ENCODE assay signal across 14 cellular contexts in the genomic region with DNA sequence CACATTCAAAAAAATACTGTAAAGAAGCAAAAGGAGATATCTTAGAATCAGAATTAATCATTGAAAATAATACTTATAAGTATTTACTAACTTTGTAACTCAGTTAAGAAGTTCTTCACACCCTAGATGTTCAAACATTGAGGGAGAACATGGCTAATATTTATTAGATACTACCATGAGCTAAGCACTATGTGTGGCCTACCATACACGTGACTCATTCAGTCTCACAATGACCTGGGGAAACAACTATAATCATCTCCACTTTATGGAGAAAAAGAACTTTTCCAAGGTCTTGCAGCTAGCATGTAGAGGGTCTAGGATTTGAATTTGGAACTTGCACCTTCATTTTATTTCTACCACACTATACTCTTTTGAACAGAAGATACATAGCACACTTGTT.
DNase-seq lines count a peak whose midpoint lies in the region; ATAC-seq and TF ChIP-seq lines count a peak whose summit lies in the region.
"Had no signal": no experiment of that assay in that cellular context is flagged by ENCODE, and none has a peak within 500 bp of the region (broad histone marks: within the 10 kb centered on the region; RNA-seq: fewer than 3 reads in every experiment).

No MANE protein-coding gene starts in this region.

- H3K4ac ChIP-seq in mesenchymal stem cell (ENCODE audit: low read depth in 1 of 2, low read length in 2 of 2) = no peak overlapping the region

- TF ChIP-seq CTCF in AG10803 (conservative IDR thresholded peaks at IDR 0.05; ENCODE audit: low read length) = no peak
- no peak for TF ChIP-seq CTCF in PC-3 (conservative IDR thresholded peaks at IDR 0.05; ENCODE audit: low read depth, low read length)
- TF ChIP-seq CTCF in fibroblast of mammary gland (conservative IDR thresholded peaks at IDR 0.05; ENCODE audit: control insufficient read depth, insufficient read depth, low read depth, low read length) = no peak
- TF ChIP-seq CTCF in uterus (IDR thresholded peaks at IDR 0.05) = no peak

- H2AK5ac ChIP-seq in mesenchymal stem cell (ENCODE audit: low read length, severe bottlenecking) = no peak overlapping the region

- ATAC-seq in PC-3 (peak; percentile 46; the same call in 1 of the 2 replicates), GM18517 (IDR thresholded peaks at IDR 0.05; ENCODE audit: unreplicated experiment) (no peak), left lobe of liver (no peak), left colon (no peak)
- ATAC-seq: GM23338 had no signal

- H4K20me1 ChIP-seq in PC-3 (ENCODE audit: low read length) = no peaks in the 10 kb centered on the region
- H4K20me1 ChIP-seq: BLaER1 had no signal

- H3K18ac ChIP-seq in mesenchymal stem cell (ENCODE audit: low read depth in 1 of 2, low read length in 2 of 2) = no peak overlapping the region

- no peak overlapping the region for H2BK15ac ChIP-seq in mesenchymal stem cell (ENCODE audit: low read depth, poor library complexity, severe bottlenecking)

- POLR2A ChIA-PET in PC-3 (lab: Charles Lee; ENCODE audit: unreplicated experiment) = no interaction called here

- no peaks in the 10 kb centered on the region for H3K79me2 ChIP-seq in PC-3 (ENCODE audit: low read length)

- H3K9me3 ChIP-seq in PC-3 (ENCODE audit: low read length) (no peaks in the 10 kb centered on the region), mesenchymal stem cell (ENCODE audit: control insufficient read depth, low read length) (no peaks in the 10 kb centered on the region), uterus (no peaks in the 10 kb centered on the region)
- H3K9me3 ChIP-seq: BLaER1 had no signal

- H3K9ac ChIP-seq in PC-3 (ENCODE audit: low read length) (no peak overlapping the region), mesenchymal stem cell (ENCODE audit: low read length) (no peak overlapping the region)
- H3K9ac ChIP-seq: BLaER1 had no signal

- no peak overlapping the region for H2BK120ac ChIP-seq in mesenchymal stem cell (ENCODE audit: low read depth, low read length)

- H4K91ac ChIP-seq in mesenchymal stem cell (ENCODE audit: low read length) = no peak overlapping the region

- peaks cover 12% of the 10 kb centered on the region for H3K4me1 ChIP-seq in PC-3 (ENCODE audit: insufficient read depth, low read length)
- H3K4me1 ChIP-seq in mesenchymal stem cell (ENCODE audit: control insufficient read depth, insufficient read depth, low read depth, low read length) = peaks cover 6% of the 10 kb centered on the region
- H3K4me1 ChIP-seq in uterus = no peaks in the 10 kb centered on the region
- H3K4me1 ChIP-seq: BLaER1 had no signal

- DNase-seq in AG10803 (ENCODE audit: low read depth) = peak; percentile 9
- DNase-seq in PC-3 = peak; percentile 24
- peak; percentile 35 for DNase-seq in fibroblast of mammary gland (ENCODE audit: low read depth)
- DNase-seq in mesenchymal stem cell = peak; percentile 35
- DNase-seq in left lobe of liver (ENCODE audit: low spot score) = no peak
- DNase-seq in uterus = no peak
- DNase-seq in left colon = no peak
- DNase-seq: AML-193, GF-D8, H7 had no signal

- CTCF ChIA-PET in PC-3 (lab: Charles Lee) = no interaction called here

- TF ChIP-seq POLR2A in uterus (IDR thresholded peaks at IDR 0.05) = no peak

- no peak overlapping the region for H3K14ac ChIP-seq in mesenchymal stem cell (ENCODE audit: low read length in 2 of 2)

- H3K36me3 ChIP-seq in PC-3 (ENCODE audit: low read depth, low read length) (no peaks in the 10 kb centered on the region), mesenchymal stem cell (ENCODE audit: control insufficient read depth in 1 of 2, insufficient read depth in 2 of 2, low read depth in 1 of 2, low read length in 2 of 2) (no peaks in the 10 kb centered on the region), uterus (no peaks in the 10 kb centered on the region)
- H3K36me3 ChIP-seq: BLaER1 had no signal

- no peak overlapping the region for H3K23ac ChIP-seq in mesenchymal stem cell (ENCODE audit: low read length in 2 of 2)

- intact Hi-C loops in PC-3 (cut with micrococcal nuclease) (loop anchor here (5.0 kb wide), 1 partner anchor 356 kb away; no protein-coding TSS in a partner anchor), uterus (cut with DNase I; ENCODE audit: low total_unique reads) (no loop called here), left colon (cut with DNase I, micrococcal nuclease) (no loop called here)

- H3F3A ChIP-seq in PC-3 (ENCODE audit: low read length, unreplicated experiment) = no peaks in the 10 kb centered on the region

- H3K9me2 ChIP-seq in PC-3 (replicated peaks; ENCODE audit: low read length) = no peaks in the 10 kb centered on the region

- H3K27ac ChIP-seq in PC-3 (ENCODE audit: low read length) = no peak overlapping the region
- H3K27ac ChIP-seq in mesenchymal stem cell (ENCODE audit: low read length, poor library complexity, severe bottlenecking) = no peak overlapping the region
- no peak overlapping the region for H3K27ac ChIP-seq in uterus
- H3K27ac ChIP-seq: 22Rv1, BLaER1 had no signal

- no peak overlapping the region for H2AFZ ChIP-seq in PC-3 (ENCODE audit: low read length)
- H2AFZ ChIP-seq in mesenchymal stem cell (ENCODE audit: low read depth, low read length) = no peak overlapping the region
- H2AFZ ChIP-seq: GM23338 had no signal

- no peak overlapping the region for H3K4me2 ChIP-seq in PC-3 (ENCODE audit: low read length)
- no peak overlapping the region for H3K4me2 ChIP-seq in mesenchymal stem cell (ENCODE audit: low read length, poor library complexity, severe bottlenecking)
- H3K4me2 ChIP-seq: BLaER1, GM23338 had no signal

- no peak overlapping the region for H2BK12ac ChIP-seq in mesenchymal stem cell (ENCODE audit: low read length in 2 of 2)

- H3K27me3 ChIP-seq in PC-3 (ENCODE audit: low read length) = no peaks in the 10 kb centered on the region
- H3K27me3 ChIP-seq in mesenchymal stem cell (ENCODE audit: control insufficient read depth in 1 of 2, insufficient read depth in 1 of 2, low read length in 2 of 2) = peaks cover 0 to 19% of the 10 kb centered on the region in 2 experiments
- H3K27me3 ChIP-seq in uterus = no peaks in the 10 kb centered on the region
- H3K27me3 ChIP-seq: BLaER1 had no signal

- H3K79me1 ChIP-seq in mesenchymal stem cell (replicated peaks; ENCODE audit: low read length, poor library complexity, severe bottlenecking) = no peaks in the 10 kb centered on the region

- no TSS peak for BruUV-seq in PC-3 (replicated peaks; lab: Mats Ljungman, UMichigan)

- no peak overlapping the region for H4K8ac ChIP-seq in mesenchymal stem cell (ENCODE audit: low read length)

- H3K4me3 ChIP-seq in AG10803 (ENCODE audit: low read length) (no peak overlapping the region), PC-3 (ENCODE audit: low read length) (no peak overlapping the region), fibroblast of mammary gland (ENCODE audit: control insufficient read depth, low read depth, low read length) (no peak overlapping the region), mesenchymal stem cell (ENCODE audit: insufficient read depth in 1 of 2, low read depth in 1 of 2, low read length in 2 of 2) (no peak overlapping the region), uterus (no peak overlapping the region)
- H3K4me3 ChIP-seq: BLaER1, GM23338 had no signal

- no peak overlapping the region for H2BK5ac ChIP-seq in mesenchymal stem cell (ENCODE audit: low read depth, low read length, poor library complexity, severe bottlenecking)

- 60% methylated on average over 1 of the region's 1 CpG for WGBS in mesenchymal stem cell

Comparison
In these comparisons a context has a peak if more than half of its experiments do, and no peak if none do; other contexts are left out.
1. DNase-seq: peak in AG10803 (single experiment), PC-3 (single experiment), fibroblast of mammary gland (single experiment) and mesenchymal stem cell (single experiment); none in left lobe of liver (single experiment), uterus (0 of 2) and left colon (0 of 2).